Comparison of ENCODE assay signal across 7 cellular contexts in the genomic region with DNA sequence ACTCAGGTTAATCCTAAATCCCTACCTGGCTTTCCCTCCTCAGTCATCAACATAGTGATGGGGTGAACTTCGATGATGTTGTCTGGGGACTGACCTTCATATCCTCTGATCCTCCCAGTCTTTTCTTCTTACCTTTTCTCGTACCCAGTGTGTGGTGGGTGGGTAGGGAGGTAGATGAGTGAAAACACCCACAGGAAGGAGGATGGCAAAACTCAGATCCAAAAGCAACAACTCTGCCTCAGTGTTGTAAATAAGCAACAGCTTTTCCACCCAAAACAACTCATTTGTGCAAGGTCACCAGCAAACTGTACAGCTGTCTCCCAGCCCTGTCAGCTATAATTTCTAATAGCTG. TPM values are rescaled to one million over a fixed set of nuclear protein-coding genes. Genes with fewer than 3 reads are reported as not detected.
DNase-seq lines count a peak whose midpoint lies in the region; FAIRE-seq and TF ChIP-seq lines count a peak whose summit lies in the region.

No MANE protein-coding gene starts in this region.

- H3K79me2 ChIP-seq in OCI-LY3 (ENCODE audit: low read length), result peaks cover 90% of the 10 kb centered on the region

- no peaks in the 10 kb centered on the region for H4K20me1 ChIP-seq in OCI-LY3 (ENCODE audit: insufficient read depth, low read length)

- peak overlapping the region; percentile 94 for H3K9ac ChIP-seq in OCI-LY3 (ENCODE audit: low read length)
- peak overlapping the region in 1 of 2 donors; percentile 11 for H3K9ac ChIP-seq in duodenal mucosa (ENCODE audit: low read depth in 1 of 2, low read length in 2 of 2)

- H3K27ac ChIP-seq in OCI-LY3 (ENCODE audit: low read length) (peak overlapping the region; percentile 97), duodenal mucosa (ENCODE audit: low read depth, low read length) (peak overlapping the region; percentile 24), small intestine (ENCODE audit: low read depth in 1 of 2, low read length in 1 of 2) (peak overlapping the region; percentile 43 to 90), vagina (no peak overlapping the region)

- H3K4me1 ChIP-seq in OCI-LY3 (ENCODE audit: low read length) (peaks cover 93% of the 10 kb centered on the region), duodenal mucosa (ENCODE audit: control insufficient read depth in 1 of 2, insufficient read depth in 2 of 2, low read length in 2 of 2) (peaks cover 41 to 55% of the 10 kb centered on the region in 2 donors), small intestine (ENCODE audit: control insufficient read depth in 2 of 2, insufficient read depth in 1 of 2, low read depth in 1 of 2, low read length in 1 of 2) (peaks cover 7 to 18% of the 10 kb centered on the region in 2 donors), vagina (peaks cover 56% of the 10 kb centered on the region)

- no peak for FAIRE-seq in small intestine (lab: Jason Lieb, UNC)

- WGBS in small intestine, 3 donors, result 61 to 74% (median 72%) methylated on average over 2 of the region's 2 CpGs

- H3K4me3 ChIP-seq in OCI-LY3 (ENCODE audit: low read length) (peak overlapping the region; percentile 60), duodenal mucosa (ENCODE audit: low read depth in 1 of 2, low read length in 2 of 2) (peak overlapping the region; percentile 2 to 3), small intestine (ENCODE audit: low read depth in 1 of 2, low read length in 2 of 2) (no peak overlapping the region), vagina (no peak overlapping the region)

- H3K4me2 ChIP-seq in OCI-LY3 (ENCODE audit: low read length), result peak overlapping the region; percentile 81

- TF ChIP-seq CTCF in OCI-LY3 (IDR thresholded peaks at IDR 0.05; ENCODE audit: low read depth, low read length) (no peak), vagina (IDR thresholded peaks at IDR 0.05) (no peak)

- H3K9me3 ChIP-seq in OCI-LY3 (ENCODE audit: insufficient read depth, low read length) (peaks cover 13% of the 10 kb centered on the region; the same call in 1 of the 2 replicates), duodenal mucosa (ENCODE audit: control insufficient read depth in 1 of 2, low read length in 2 of 2) (no peaks in the 10 kb centered on the region), small intestine (ENCODE audit: control insufficient read depth, low read depth) (no peaks in the 10 kb centered on the region), vagina (no peaks in the 10 kb centered on the region)

- TF ChIP-seq POLR2A in GM19099 (IDR thresholded peaks at IDR 0.05; ENCODE audit: extremely low read depth, insufficient read length, low read depth) (peak; percentile 18), vagina (IDR thresholded peaks at IDR 0.05) (no peak)

- no peaks in the 10 kb centered on the region for H3K27me3 ChIP-seq in OCI-LY3 (ENCODE audit: low read depth, low read length)
- H3K27me3 ChIP-seq in duodenal mucosa (ENCODE audit: control insufficient read depth in 1 of 2, insufficient read depth in 2 of 2, low read length in 2 of 2), result no peaks in the 10 kb centered on the region
- H3K27me3 ChIP-seq in small intestine (ENCODE audit: control insufficient read depth in 2 of 2, insufficient read depth in 2 of 2, low read length in 2 of 2), result no peaks in the 10 kb centered on the region
- no peaks in the 10 kb centered on the region for H3K27me3 ChIP-seq in vagina

- no peak for DNase-seq in small intestine
- no peak for DNase-seq in vagina (ENCODE audit: extremely low spot score in 2 of 2)
- no peak for DNase-seq in NCI-H1436 (lab: John Stamatoyannopoulos, UW)
- DNase-seq in activated effector memory CD4-positive, alpha-beta T cell treated with Interleukin-2 at 50 U/mL for 16 hours, result no peak

- intact Hi-C loops in vagina (cut with DNase I), result no loop called here

- H3K36me3 ChIP-seq in OCI-LY3 (replicated peaks; ENCODE audit: low read depth, low read length) (peaks cover 54% of the 10 kb centered on the region), duodenal mucosa (ENCODE audit: control insufficient read depth in 1 of 2, insufficient read depth in 2 of 2, low read length in 2 of 2) (no peaks in the 10 kb centered on the region), small intestine (ENCODE audit: control insufficient read depth in 2 of 2, insufficient read depth in 2 of 2, low read length in 2 of 2) (no peaks in the 10 kb centered on the region), vagina (no peaks in the 10 kb centered on the region)

- H2AFZ ChIP-seq in OCI-LY3 (ENCODE audit: low read depth, low read length), result no peak overlapping the region

RNA-seq across cellular contexts. Expression of gene VOPP1, which starts 38.6 kb away (rescaled TPM):
- polyA plus RNA-seq in small intestine, result 10 to 100 TPM; 24.6 to 37.8 (median 33.5) TPM
- 26.3 TPM for total RNA-seq in vagina

Comparison
In these comparisons a context has a peak if more than half of its experiments do, and no peak if none do; other contexts are left out.
1. H3K4me3 ChIP-seq: peak in OCI-LY3 (single experiment) and duodenal mucosa (2 of 2); none in small intestine (0 of 2) and vagina (0 of 2).